In genomic region chr2:72145658-72146329, GRCh38 we compare ENCODE assay signal across 8 cellular contexts. TPM values are rescaled to one million over a fixed set of nuclear protein-coding genes. Genes with fewer than 3 reads are reported as not detected.
DNase-seq lines count a peak whose midpoint lies in the region; ATAC-seq and TF ChIP-seq lines count a peak whose summit lies in the region.

No MANE protein-coding gene starts in this region.

- POLR2A ChIA-PET in activated CD4-positive, alpha-beta T cell treated with anti-CD3 and anti-CD28 coated beads for 36 hours (lab: Charles Lee), result no interaction called here

- H3K27me3 ChIP-seq in lower lobe of right lung (ENCODE audit: low read depth) (peaks cover 75% of the 10 kb centered on the region), thyroid gland (peaks cover 30% of the 10 kb centered on the region)

- no peaks in the 10 kb centered on the region for H3K36me3 Mint-ChIP-seq in activated CD4-positive, alpha-beta T cell treated with anti-CD3 and anti-CD28 coated beads for 36 hours (ENCODE audit: low read depth)
- no peaks in the 10 kb centered on the region for H3K36me3 Mint-ChIP-seq in brain

- no peak for ATAC-seq in activated CD4-positive, alpha-beta T cell treated with anti-CD3 and anti-CD28 coated beads for 36 hours
- no peak for ATAC-seq in lower lobe of right lung
- no peak for ATAC-seq in HG03457 (IDR thresholded peaks at IDR 0.05; ENCODE audit: unreplicated experiment)
- ATAC-seq in HG02970 (IDR thresholded peaks at IDR 0.05; ENCODE audit: low FRiP score, unreplicated experiment), result no peak

- peaks cover 43% of the 10 kb centered on the region for H3K4me1 Mint-ChIP-seq in activated CD4-positive, alpha-beta T cell treated with anti-CD3 and anti-CD28 coated beads for 36 hours
- H3K4me1 Mint-ChIP-seq in brain, result peaks cover 68% of the 10 kb centered on the region

- H3K27ac Mint-ChIP-seq in activated CD4-positive, alpha-beta T cell treated with anti-CD3 and anti-CD28 coated beads for 36 hours, result no peak overlapping the region
- peak overlapping the region in 3 of 5 experiments; percentile 23 to 49 (median 28) for H3K27ac Mint-ChIP-seq in brain

- TF ChIP-seq CTCF in brain (conservative IDR thresholded peaks at IDR 0.05), result no peak
- TF ChIP-seq CTCF in lower lobe of right lung (IDR thresholded peaks at IDR 0.05), result no peak
- TF ChIP-seq CTCF in thyroid gland (IDR thresholded peaks at IDR 0.05), result no peak

- peaks cover 59% of the 10 kb centered on the region for H3K27me3 Mint-ChIP-seq in activated CD4-positive, alpha-beta T cell treated with anti-CD3 and anti-CD28 coated beads for 36 hours
- peaks cover 99% of the 10 kb centered on the region for H3K27me3 Mint-ChIP-seq in brain

- H3K4me3 ChIP-seq in lower lobe of right lung (peak overlapping the region; percentile 58), thyroid gland (replicated peaks in 1 of 3) (peak overlapping the region in 2 of 3 donors; percentile 35 to 56)

- intact Hi-C loops in activated CD4-positive, alpha-beta T cell treated with anti-CD3 and anti-CD28 coated beads for 36 hours (cut with DNase I, micrococcal nuclease), result loop anchor here (5.0 to 10.0 kb wide), 7 partner anchors 432 to 1149 kb away; partner anchors contain the start of genes EGR4 (in 1 of the 2) and EMX1 (in 1 of the 2)
- intact Hi-C loops in lower lobe of right lung (cut with DNase I), result no loop called here
- intact Hi-C loops in thyroid gland (cut with DNase I), result no loop called here

- CTCF ChIA-PET in activated CD4-positive, alpha-beta T cell treated with anti-CD3 and anti-CD28 coated beads for 36 hours (lab: Charles Lee), result no interaction called here

- WGBS in thyroid gland, 2 donors, result 1 to 3% methylated on average over 31 to 33 of the region's 33 CpGs

- H3K27ac ChIP-seq in lower lobe of right lung, result no peak overlapping the region
- H3K27ac ChIP-seq in thyroid gland, result peak overlapping the region in 2 of 3 donors; percentile 76 to 80

- DNase-seq in activated CD4-positive, alpha-beta T cell treated with anti-CD3 and anti-CD28 coated beads for 36 hours, result no peak
- DNase-seq in activated CD4-positive, alpha-beta T cell treated with anti-CD3 and anti-CD28 coated beads, Interleukin-2, amount 50 U/mL, for 1 hour, result no peak
- DNase-seq in lower lobe of right lung (no peak), thyroid gland (no peak), NCI-H69 (lab: John Stamatoyannopoulos, UW) (no peak)

- peak overlapping the region; percentile 49 for H3K4me3 Mint-ChIP-seq in activated CD4-positive, alpha-beta T cell treated with anti-CD3 and anti-CD28 coated beads for 36 hours
- H3K4me3 Mint-ChIP-seq in brain, result peak overlapping the region; percentile 79 to 91 (median 87)

- H3K4me1 ChIP-seq in lower lobe of right lung (peaks cover 69% of the 10 kb centered on the region), thyroid gland (peaks cover 67 to 84% of the 10 kb centered on the region in 2 donors)

- H3K9me3 ChIP-seq in lower lobe of right lung (no peaks in the 10 kb centered on the region), thyroid gland (no peaks in the 10 kb centered on the region)

- no peak for TF ChIP-seq POLR2A in thyroid gland (IDR thresholded peaks at IDR 0.05)

- H3K36me3 ChIP-seq in lower lobe of right lung (no peaks in the 10 kb centered on the region), thyroid gland (no peaks in the 10 kb centered on the region)

- H3K9me3 Mint-ChIP-seq in activated CD4-positive, alpha-beta T cell treated with anti-CD3 and anti-CD28 coated beads for 36 hours (ENCODE audit: low read depth), result no peaks in the 10 kb centered on the region
- H3K9me3 Mint-ChIP-seq in brain, result peaks cover 0 to 2% (median 0%) of the 10 kb centered on the region in 5 experiments

RNA-seq across cellular contexts. Expression of gene CYP26B1, which starts 1.9 kb away (rescaled TPM):
- total RNA-seq in activated CD4-positive, alpha-beta T cell treated with anti-CD3 and anti-CD28 coated beads for 36 hours, result not detected
- 3.4 TPM for polyA plus RNA-seq in brain (ENCODE audit: insufficient read depth, low read depth, low replicate concordance)
- total RNA-seq in lower lobe of right lung (2.5 TPM), thyroid gland (10 to 100 TPM; 11.8 to 24.2 (median 16.3) TPM)

Comparison
In these comparisons a context has a peak if more than half of its experiments do, and no peak if none do; other contexts are left out.
1. intact Hi-C loops: an anchor here in activated CD4-positive, alpha-beta T cell treated with anti-CD3 and anti-CD28 coated beads for 36 hours (5.0 to 10.0 kb wide); none called in lower lobe of right lung and thyroid gland.